ENCODE assay signal across 20 cellular contexts in genomic region chr15:77739591-77740378, GRCh38.
DNase-seq lines count a peak whose midpoint lies in the region; ATAC-seq and TF ChIP-seq lines count a peak whose summit lies in the region.
"Had no signal": no experiment of that assay in that cellular context is flagged by ENCODE, and none has a peak within 500 bp of the region (broad histone marks: within the 10 kb centered on the region; RNA-seq: fewer than 3 reads in every experiment).

No MANE protein-coding gene starts in this region.

- H3K36me3 Mint-ChIP-seq in endodermal cell (ENCODE audit: low read depth) = no peaks in the 10 kb centered on the region
- H3K36me3 Mint-ChIP-seq: CD4-positive, alpha-beta memory T cell had no signal

- WGBS in endodermal cell (ENCODE audit: insufficient coverage in 1 of 2, insufficient read length in 1 of 2), 2 experiments = 40 to 44% methylated on average over 3 to 4 of the region's 4 CpGs
- WGBS in suprapubic skin = 29% methylated on average over 1 of the region's 4 CpGs

- TF ChIP-seq CTCF in endodermal cell (conservative IDR thresholded peaks at IDR 0.05) (no peak), suprapubic skin (IDR thresholded peaks at IDR 0.05) (no peak)

- no peak for ATAC-seq in GM18505 (IDR thresholded peaks at IDR 0.05; ENCODE audit: unreplicated experiment)
- ATAC-seq: esophagus mucosa, lower lobe of right lung, sciatic nerve had no signal

- H3K4me3 ChIP-seq in endodermal cell (ENCODE audit: low read length) (no peak overlapping the region), suprapubic skin (no peak overlapping the region)
- H3K4me3 ChIP-seq: adrenal gland, lower lobe of right lung, ovary, tibial nerve had no signal

- H3K27ac ChIP-seq in endodermal cell (ENCODE audit: low read depth, low read length) = no peak overlapping the region
- H3K27ac ChIP-seq in suprapubic skin = no peak overlapping the region
- H3K27ac ChIP-seq: adrenal gland, lower lobe of right lung, ovary, tibial nerve had no signal

- no peaks in the 10 kb centered on the region for H3K9me3 Mint-ChIP-seq in endodermal cell
- H3K9me3 Mint-ChIP-seq: activated CD4-positive, alpha-beta T cell treated with anti-CD3 and anti-CD28 coated beads, Interleukin-2, amount 10 ng/mL, durations not matched to agents 7 days and 5 days; CD4-positive, alpha-beta memory T cell had no signal

- peaks cover 4% of the 10 kb centered on the region for H3K4me1 ChIP-seq in endodermal cell (ENCODE audit: control insufficient read depth, insufficient read depth, low read length)
- H3K4me1 ChIP-seq in suprapubic skin = no peaks in the 10 kb centered on the region
- H3K4me1 ChIP-seq: adrenal gland, lower lobe of right lung, tibial nerve had no signal

- H3K36me3 ChIP-seq in endodermal cell (ENCODE audit: control insufficient read depth, insufficient read depth, low read length) (no peaks in the 10 kb centered on the region), suprapubic skin (no peaks in the 10 kb centered on the region)
- H3K36me3 ChIP-seq: adrenal gland, lower lobe of right lung, ovary, tibial nerve had no signal

- no peak for TF ChIP-seq POLR2A in GM18505 (IDR thresholded peaks at IDR 0.05; ENCODE audit: borderline replicate concordance, extremely low read depth, insufficient read depth, insufficient read length)
- TF ChIP-seq POLR2A in suprapubic skin (IDR thresholded peaks at IDR 0.05) = no peak

- peaks cover 4% of the 10 kb centered on the region for H3K27me3 Mint-ChIP-seq in endodermal cell (ENCODE audit: insufficient read depth)

- H3K27me3 ChIP-seq in endodermal cell (ENCODE audit: control insufficient read depth, insufficient read depth, low read length, poor library complexity, severe bottlenecking) = no peaks in the 10 kb centered on the region
- peaks cover 25% of the 10 kb centered on the region for H3K27me3 ChIP-seq in suprapubic skin
- H3K27me3 ChIP-seq: adrenal gland, ovary had no signal

- H3K9ac ChIP-seq in endodermal cell (ENCODE audit: extremely low read depth, low read length, poor library complexity, severe bottlenecking) = no peak overlapping the region

- peaks cover 14% of the 10 kb centered on the region for H3K4me1 Mint-ChIP-seq in endodermal cell
- H3K4me1 Mint-ChIP-seq: activated CD4-positive, alpha-beta T cell treated with anti-CD3 and anti-CD28 coated beads, Interleukin-2, amount 10 ng/mL, durations not matched to agents 7 days and 5 days; CD4-positive, alpha-beta memory T cell had no signal

- H3K4me3 Mint-ChIP-seq in endodermal cell = no peak overlapping the region
- H3K4me3 Mint-ChIP-seq: activated CD4-positive, alpha-beta T cell treated with anti-CD3 and anti-CD28 coated beads, Interleukin-2, amount 10 ng/mL, durations not matched to agents 7 days and 5 days; CD4-positive, alpha-beta memory T cell had no signal

- H3K9me3 ChIP-seq in endodermal cell (ENCODE audit: control insufficient read depth, low read length) (no peaks in the 10 kb centered on the region), suprapubic skin (no peaks in the 10 kb centered on the region)
- H3K9me3 ChIP-seq: adrenal gland, lower lobe of right lung, ovary, tibial nerve had no signal

- no peak for TF ChIP-seq EP300 in suprapubic skin (IDR thresholded peaks at IDR 0.05)

- peak overlapping the region; percentile 30 for H3K27ac Mint-ChIP-seq in endodermal cell
- H3K27ac Mint-ChIP-seq: activated CD4-positive, alpha-beta T cell treated with anti-CD3 and anti-CD28 coated beads, Interleukin-2, amount 10 ng/mL, durations not matched to agents 7 days and 5 days; CD4-positive, alpha-beta memory T cell had no signal

- peak; percentile 75 for DNase-seq in NCI-H748 (lab: John Stamatoyannopoulos, UW; ENCODE audit: unreplicated experiment)
- DNase-seq in NCI-H748 treated with DMSO at 0.1 percent for 48 hours (lab: John Stamatoyannopoulos, UW) = no peak
- peak; percentile 19 for DNase-seq in NCI-H2081 treated with DMSO at 0.1 percent for 48 hours (lab: John Stamatoyannopoulos, UW)
- peak; percentile 88 for DNase-seq in endodermal cell
- DNase-seq in NCI-H128 (lab: John Stamatoyannopoulos, UW; ENCODE audit: unreplicated experiment) = no peak
- no peak for DNase-seq in hepatic stellate cell (ENCODE audit: low spot score)
- DNase-seq in suprapubic skin (ENCODE audit: low spot score in 2 of 2) = no peak
- DNase-seq: activated CD4-positive, alpha-beta T cell treated with anti-CD3 and anti-CD28 coated beads, Interleukin-2, amount 10 ng/mL, durations not matched to agents 7 days and 5 days; activated CD8-positive, alpha-beta memory T cell treated with anti-CD3 and anti-CD28 coated beads, Interleukin-2, amount 50 U/mL, for 48 hours; activated effector memory CD4-positive, alpha-beta T cell treated with anti-CD3 and anti-CD28 coated beads, Interleukin-2, amount 50 U/mL, for 16 hours; adrenal gland; CD4-positive, alpha-beta memory T cell; lower lobe of right lung; NK-92 treated with Interleukin-12 subunit alpha and Interleukin-12 subunit beta, amount 100 ng/mL, for 24 hours; ovary; stimulated activated naive CD4-positive, alpha-beta T cell treated with Interleukin-2 at 50 U/mL for 16 hours had no signal

Comparison
In these comparisons a context has a peak if more than half of its experiments do, and no peak if none do; other contexts are left out.
1. DNase-seq: peak in NCI-H748 (single experiment), NCI-H2081 treated with DMSO at 0.1 percent for 48 hours (single experiment) and endodermal cell (single experiment); none in NCI-H748 treated with DMSO at 0.1 percent for 48 hours (single experiment), NCI-H128 (single experiment), hepatic stellate cell (single experiment) and suprapubic skin (0 of 2).